ENCODE assay signal across 8 cellular contexts in the genomic region with DNA sequence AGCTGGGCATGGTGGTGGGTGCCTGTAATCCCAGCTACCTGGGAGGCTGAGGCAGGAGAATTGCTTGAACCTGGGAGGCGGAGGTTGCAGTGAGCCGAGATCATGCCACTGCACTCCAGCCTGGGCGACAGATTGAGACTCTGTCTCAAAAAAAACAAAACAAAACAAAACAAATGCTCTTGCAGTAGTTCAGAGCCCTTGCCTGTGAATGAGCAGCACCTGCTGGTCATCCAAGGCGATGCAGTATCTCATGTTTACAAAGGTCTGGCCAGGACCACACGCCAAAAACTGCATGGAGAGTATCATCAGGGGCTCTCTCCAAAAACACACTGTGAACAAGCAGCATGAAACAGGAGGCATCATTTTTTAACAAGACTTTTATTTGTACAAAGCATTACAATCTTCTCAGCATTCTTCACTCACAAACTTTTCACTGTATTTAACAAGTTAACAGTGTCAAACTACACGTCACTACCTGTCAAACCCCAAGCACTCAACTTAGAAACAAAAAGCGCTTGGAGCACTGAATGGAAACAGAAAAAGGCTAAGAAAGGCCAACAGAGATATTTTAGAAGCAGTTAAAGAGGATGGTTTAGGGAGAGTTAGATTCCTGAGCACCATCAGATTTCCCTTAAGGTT. TPM values are rescaled to one million over a fixed set of nuclear protein-coding genes. Genes with fewer than 3 reads are reported as not detected.
DNase-seq lines count a peak whose midpoint lies in the region; ATAC-seq and TF ChIP-seq lines count a peak whose summit lies in the region.
"Not testable (repeated sequence)": the region's sequence is repeated elsewhere in the genome, so short reads cannot be mapped to it uniquely, and the experiment has no call there.

No MANE protein-coding gene starts in this region.

- H3K9me3 ChIP-seq in CD8-positive, alpha-beta memory T cell (ENCODE audit: low read length); MG63; Peyer's patch; right lobe of liver: not testable (repeated sequence)

- TF ChIP-seq POLR2A in Peyer's patch (IDR thresholded peaks at IDR 0.05); right lobe of liver (IDR thresholded peaks at IDR 0.05): not testable (repeated sequence)

- not testable (repeated sequence) for H3K27me3 Mint-ChIP-seq in CD8-positive, alpha-beta memory T cell

- not testable (repeated sequence) for H3K27ac ChIP-seq in CD8-positive, alpha-beta memory T cell (ENCODE audit: low read depth, low read length); Peyer's patch
- peak overlapping the region in 1 of 3 donors; percentile 21 for H3K27ac ChIP-seq in right lobe of liver

- H3K36me3 ChIP-seq in CD8-positive, alpha-beta memory T cell (ENCODE audit: insufficient read depth, low read length) = not testable (repeated sequence)
- peaks cover 27% of the 10 kb centered on the region for H3K36me3 ChIP-seq in MG63
- peaks cover 0 to 15% (median 0%) of the 10 kb centered on the region in 3 donors for H3K36me3 ChIP-seq in Peyer's patch
- H3K36me3 ChIP-seq in right lobe of liver = peaks cover 0 to 12% (median 6%) of the 10 kb centered on the region in 4 donors

- H3K4me3 ChIP-seq in CD8-positive, alpha-beta memory T cell (ENCODE audit: low read length); MG63; Peyer's patch; right lobe of liver: not testable (repeated sequence)

- peak; percentile 22 for ATAC-seq in GM19463 (IDR thresholded peaks at IDR 0.05; ENCODE audit: unreplicated experiment)
- peak; percentile 48 to 66 (median 54) for ATAC-seq in right lobe of liver

- H3K9me3 Mint-ChIP-seq in CD8-positive, alpha-beta memory T cell = not testable (repeated sequence)

- H3K4me1 Mint-ChIP-seq in CD8-positive, alpha-beta memory T cell = peaks cover 26 to 41% (median 35%) of the 10 kb centered on the region in 3 donors

- intact Hi-C loops in right lobe of liver (cut with DNase I) = loop anchor here in 1 of 2 donors (5.0 kb wide), 1 partner anchor 95 kb away; no protein-coding TSS in a partner anchor

- peak; percentile 40 to 74 (median 53) for DNase-seq in CD8-positive, alpha-beta memory T cell
- DNase-seq in MG63 (peak; percentile 59), Peyer's patch (peak; percentile 56 to 85 (median 67)), right lobe of liver (peak in 2 of 3 donors; percentile 55 to 69)
- peak; percentile 51 for DNase-seq in activated CD8-positive, alpha-beta memory T cell treated with anti-CD3 and anti-CD28 coated beads, Interleukin-2, amount 50 U/mL, for 4 hours
- DNase-seq in effector CD4-positive, alpha-beta T cell = peak; percentile 54
- DNase-seq in stimulated activated CD4-positive, alpha-beta T cell treated with anti-CD3 and anti-CD28 coated beads, Interleukin-4, amount 100 ng/mL, for 4 hours = peak; percentile 30 to 46

- H3K4me3 Mint-ChIP-seq in CD8-positive, alpha-beta memory T cell = peak overlapping the region in 6 of 7 donors; percentile 35 to 90 (median 56)

- peaks cover 20% of the 10 kb centered on the region for H3K4me1 ChIP-seq in CD8-positive, alpha-beta memory T cell (ENCODE audit: insufficient read depth, low read length)
- H3K4me1 ChIP-seq in Peyer's patch (peaks cover 0 to 20% (median 5%) of the 10 kb centered on the region in 4 donors), right lobe of liver (peaks cover 0 to 30% (median 13%) of the 10 kb centered on the region in 4 donors)

- not testable (repeated sequence) for H3K27me3 ChIP-seq in CD8-positive, alpha-beta memory T cell (ENCODE audit: insufficient read depth, low read length, poor library complexity, severe bottlenecking); MG63; Peyer's patch; right lobe of liver

- peak; percentile 29 to 92 (median 79) for TF ChIP-seq CTCF in Peyer's patch (IDR thresholded peaks at IDR 0.05)
- peak; percentile 79 to 91 (median 88) for TF ChIP-seq CTCF in right lobe of liver (IDR thresholded peaks at IDR 0.05)

- CTCF ChIA-PET in CD8-positive, alpha-beta memory T cell (lab: Charles Lee) = interaction anchor here (1.1 to 9.0 kb wide), 4 partner anchors 31 to 172 kb away, joined by 3 to 62 read pairs (median 5); a partner anchor contains a TSS

- H3K36me3 Mint-ChIP-seq in CD8-positive, alpha-beta memory T cell = peaks cover 0 to 38% (median 11%) of the 10 kb centered on the region in 3 donors

- POLR2A ChIA-PET in CD8-positive, alpha-beta memory T cell (lab: Charles Lee) = not testable (repeated sequence)

- 18% methylated on average over 7 of the region's 7 CpGs for WGBS in right lobe of liver (ENCODE audit: insufficient coverage, low coverage, low lambda C conversion rate, missing lambda C conversion rate)

- peak overlapping the region; percentile 39 to 97 (median 90) for H3K27ac Mint-ChIP-seq in CD8-positive, alpha-beta memory T cell

RNA-seq across cellular contexts. Expression of a gene that starts 3.5 kb away (rescaled TPM):
- total RNA-seq in CD8-positive, alpha-beta memory T cell = 10 to 100 TPM; 88.2 to 88.5 TPM
- 115 TPM for polyA plus RNA-seq in CD8-positive, alpha-beta memory T cell
- 81.1 and 97.9 TPM in 2 replicates for total RNA-seq in MG63 (2014; rRNA removed; shearing (Covaris generic); ENCODE audit: low replicate concordance)
- total RNA-seq in Peyer's patch (10 to 100 TPM; 13.8 to 56.9 (median 16.4) TPM), right lobe of liver (10 to 100 TPM; 13.8 to 24.5 (median 16.6) TPM)

RNA-seq across cellular contexts. Expression of a gene that starts 3.6 kb away (rescaled TPM):
- total RNA-seq in CD8-positive, alpha-beta memory T cell = under 1 TPM; 0.84 to 0.90 TPM
- polyA plus RNA-seq in CD8-positive, alpha-beta memory T cell = 0.83 TPM
- total RNA-seq in MG63 (2014; rRNA removed; shearing (Covaris generic); ENCODE audit: low replicate concordance) = 0.33 TPM in 1 of 2 replicates, not detected in the other
- total RNA-seq in Peyer's patch (1 to 10 TPM in 3 of 4 donors, not detected in 1; 1.1 to 5.0 (median 1.2) TPM), right lobe of liver (1 to 10 TPM in 1 of 6 experiments, under 1 TPM in 5; 0.40 to 1.0 (median 0.50) TPM)

RNA-seq across cellular contexts. Expression of a gene that starts 5.9 kb away (rescaled TPM):
- total RNA-seq in CD8-positive, alpha-beta memory T cell = 10 to 100 TPM; 22.3 to 22.8 TPM
- polyA plus RNA-seq in CD8-positive, alpha-beta memory T cell = 22.1 TPM
- 14.8 and 17.0 TPM in 2 replicates for total RNA-seq in MG63 (2014; rRNA removed; shearing (Covaris generic); ENCODE audit: low replicate concordance)
- total RNA-seq in Peyer's patch (10 to 100 TPM; 44.6 to 81.4 (median 62.2) TPM), right lobe of liver (100 to 1,000 TPM in 2 of 6 experiments, 10 to 100 TPM in 4; 35.3 to 140 (median 73.6) TPM)

RNA-seq across cellular contexts. Expression of a gene that starts 30.2 kb away (rescaled TPM):
- 10 to 100 TPM; 11.9 to 14.3 TPM for total RNA-seq in CD8-positive, alpha-beta memory T cell
- 39.6 TPM for polyA plus RNA-seq in CD8-positive, alpha-beta memory T cell
- 7.6 and 11.5 TPM in 2 replicates for total RNA-seq in MG63 (2014; rRNA removed; shearing (Covaris generic); ENCODE audit: low replicate concordance)
- total RNA-seq in Peyer's patch = 100 to 1,000 TPM in 3 of 4 donors, 10 to 100 TPM in 1; 56.1 to 258 (median 237) TPM
- total RNA-seq in right lobe of liver = 10 to 100 TPM; 36.5 to 70.5 (median 67.1) TPM

RNA-seq across cellular contexts. Expression of a gene that starts 56.5 kb away (rescaled TPM):
- total RNA-seq in CD8-positive, alpha-beta memory T cell = 10 to 100 TPM; 89.2 to 91.2 TPM
- polyA plus RNA-seq in CD8-positive, alpha-beta memory T cell = 59.8 TPM
- total RNA-seq in MG63 (2014; rRNA removed; shearing (Covaris generic); ENCODE audit: low replicate concordance) = 96.9 and 148 TPM in 2 replicates
- total RNA-seq in Peyer's patch (100 to 1,000 TPM in 2 of 4 donors, 10 to 100 TPM in 2; 55.3 to 113 (median 88.6) TPM), right lobe of liver (10 to 100 TPM; 19.0 to 60.3 (median 31.0) TPM)
